In the genomic region with DNA sequence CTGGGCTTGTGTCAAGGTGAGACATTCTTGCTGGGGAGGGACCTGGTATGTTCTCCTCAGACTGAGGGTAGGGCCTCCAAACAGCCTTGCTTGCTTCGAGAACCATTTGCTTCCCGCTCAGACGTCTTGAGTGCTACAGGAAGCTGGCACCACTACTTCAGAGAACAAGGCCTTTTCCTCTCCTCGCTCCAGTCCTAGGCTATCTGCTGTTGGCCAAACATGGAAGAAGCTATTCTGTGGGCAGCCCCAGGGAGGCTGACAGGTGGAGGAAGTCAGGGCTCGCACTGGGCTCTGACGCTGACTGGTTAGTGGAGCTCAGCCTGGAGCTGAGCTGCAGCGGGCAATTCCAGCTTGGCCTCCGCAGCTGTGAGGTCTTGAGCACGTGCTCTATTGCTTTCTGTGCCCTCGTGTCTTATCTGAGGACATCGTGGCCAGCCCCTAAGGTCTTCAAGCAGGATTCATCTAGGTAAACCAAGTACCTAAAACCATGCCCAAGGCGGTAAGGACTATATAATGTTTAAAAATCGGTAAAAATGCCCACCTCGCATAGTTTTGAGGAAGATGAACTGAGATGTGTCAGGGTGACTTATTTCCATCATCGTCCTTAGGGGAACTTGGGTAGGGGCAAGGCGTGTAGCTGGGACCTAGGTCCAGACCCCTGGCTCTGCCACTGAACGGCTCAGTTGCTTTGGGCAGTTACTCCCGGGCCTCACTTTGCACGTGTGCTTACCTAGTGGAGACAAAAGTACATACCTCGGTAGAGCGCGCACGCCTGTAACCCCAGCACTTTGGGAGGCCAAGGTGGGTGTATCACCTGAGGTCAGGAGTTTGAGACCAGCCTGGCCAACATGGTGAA, we compare ENCODE assay signal across 8 cellular contexts. TPM values are rescaled to one million over a fixed set of nuclear protein-coding genes. Genes with fewer than 3 reads are reported as not detected.
DNase-seq lines count a peak whose midpoint lies in the region; ATAC-seq and TF ChIP-seq lines count a peak whose summit lies in the region.

No MANE protein-coding gene starts in this region.

- H3K27me3 Mint-ChIP-seq in CD4-positive, alpha-beta memory T cell: no peaks in the 10 kb centered on the region
- H3K27me3 Mint-ChIP-seq in activated CD4-positive, alpha-beta memory T cell treated with anti-CD3 and anti-CD28 coated beads for 36 hours: no peaks in the 10 kb centered on the region

- H3K36me3 ChIP-seq in CD4-positive, alpha-beta memory T cell (ENCODE audit: insufficient read depth, low read length): peaks cover 25% of the 10 kb centered on the region
- H3K36me3 ChIP-seq in Peyer's patch: peaks cover 0 to 33% (median 0%) of the 10 kb centered on the region in 3 donors

- no peak for TF ChIP-seq POLR2A in Peyer's patch (IDR thresholded peaks at IDR 0.05)

- peak overlapping the region; percentile 46 to 99 (median 86) for H3K27ac Mint-ChIP-seq in CD4-positive, alpha-beta memory T cell
- peak overlapping the region; percentile 100 for H3K27ac Mint-ChIP-seq in activated CD4-positive, alpha-beta memory T cell treated with anti-CD3 and anti-CD28 coated beads for 36 hours

- TF ChIP-seq CTCF in Peyer's patch (IDR thresholded peaks at IDR 0.05): no peak

- no peaks in the 10 kb centered on the region for H3K9me3 ChIP-seq in CD4-positive, alpha-beta memory T cell (ENCODE audit: control insufficient read depth in 1 of 2, low read length in 2 of 2)
- no peaks in the 10 kb centered on the region for H3K9me3 ChIP-seq in Peyer's patch

- H3K4me3 ChIP-seq in CD4-positive, alpha-beta memory T cell (ENCODE audit: low read length in 2 of 2): no peak overlapping the region
- H3K4me3 ChIP-seq in Peyer's patch: no peak overlapping the region

- peak overlapping the region; percentile 56 for H3K27ac ChIP-seq in CD4-positive, alpha-beta memory T cell (ENCODE audit: low read depth, low read length)
- H3K27ac ChIP-seq in Peyer's patch: peak overlapping the region in 2 of 4 donors; percentile 97 to 98

- H3K27me3 ChIP-seq in CD4-positive, alpha-beta memory T cell (ENCODE audit: insufficient read depth, low read length): no peaks in the 10 kb centered on the region
- no peaks in the 10 kb centered on the region for H3K27me3 ChIP-seq in Peyer's patch

- H3K9me3 Mint-ChIP-seq in CD4-positive, alpha-beta memory T cell: no peaks in the 10 kb centered on the region
- H3K9me3 Mint-ChIP-seq in activated CD4-positive, alpha-beta memory T cell treated with anti-CD3 and anti-CD28 coated beads for 36 hours: no peaks in the 10 kb centered on the region

- H3K4me1 Mint-ChIP-seq in CD4-positive, alpha-beta memory T cell: peaks cover 33 to 72% (median 56%) of the 10 kb centered on the region in 4 donors
- H3K4me1 Mint-ChIP-seq in activated CD4-positive, alpha-beta memory T cell treated with anti-CD3 and anti-CD28 coated beads for 36 hours (ENCODE audit: low read depth): peaks cover 58% of the 10 kb centered on the region

- CTCF ChIA-PET in CD4-positive, alpha-beta memory T cell (lab: Charles Lee; ENCODE audit: partially characterized antibody): interaction anchor here (1.0 to 8.0 kb wide), 27 partner anchors 9 to 220 kb away, joined by 3 to 162 read pairs (median 8); a partner anchor contains a TSS
- CTCF ChIA-PET in HEK293T (lab: Yijun Ruan, JAX): interaction anchor here (0.6 to 2.8 kb wide), 7 partner anchors 13 to 329 kb away, joined by 3 to 72 read pairs (median 6); a partner anchor contains a TSS
- CTCF ChIA-PET in activated CD4-positive, alpha-beta memory T cell treated with anti-CD3 and anti-CD28 coated beads for 36 hours (lab: Charles Lee): interaction anchor here (0.8 to 4.2 kb wide), 21 partner anchors 10 to 205 kb away, joined by 3 to 61 read pairs (median 4); a partner anchor contains a TSS

- no peak overlapping the region for H3K4me3 Mint-ChIP-seq in CD4-positive, alpha-beta memory T cell
- peak overlapping the region; percentile 96 for H3K4me3 Mint-ChIP-seq in activated CD4-positive, alpha-beta memory T cell treated with anti-CD3 and anti-CD28 coated beads for 36 hours

- H3K36me3 Mint-ChIP-seq in CD4-positive, alpha-beta memory T cell: peaks cover 22 to 60% of the 10 kb centered on the region in 2 donors
- peaks cover 47% of the 10 kb centered on the region for H3K36me3 Mint-ChIP-seq in activated CD4-positive, alpha-beta memory T cell treated with anti-CD3 and anti-CD28 coated beads for 36 hours

- peaks cover 76% of the 10 kb centered on the region for H3K4me1 ChIP-seq in CD4-positive, alpha-beta memory T cell (ENCODE audit: insufficient read depth, low read length)
- H3K4me1 ChIP-seq in Peyer's patch: peaks cover 0 to 66% (median 28%) of the 10 kb centered on the region in 4 donors

- POLR2A ChIA-PET in CD4-positive, alpha-beta memory T cell (lab: Charles Lee; ENCODE audit: partially characterized antibody): interaction anchor here (1.0 to 10.5 kb wide), 19 partner anchors 8 to 212 kb away, joined by 3 to 237 read pairs (median 6); a partner anchor contains a TSS
- POLR2A ChIA-PET in HEK293T (lab: Yijun Ruan, JAX): interaction anchor here (0.7 to 4.1 kb wide), 13 partner anchors 8 to 151 kb away, joined by 3 to 42 read pairs (median 3); a partner anchor contains a TSS
- POLR2A ChIA-PET in activated CD4-positive, alpha-beta memory T cell treated with anti-CD3 and anti-CD28 coated beads for 36 hours (lab: Charles Lee): interaction anchor here (0.6 to 6.3 kb wide), 15 partner anchors 11 to 151 kb away, joined by 3 to 54 read pairs (median 4); a partner anchor contains a TSS

- ATAC-seq in GM19035 (IDR thresholded peaks at IDR 0.05; ENCODE audit: unreplicated experiment) (no peak), GM21526 (IDR thresholded peaks at IDR 0.05; ENCODE audit: low FRiP score, unreplicated experiment) (no peak)

- DNase-seq in CD4-positive, alpha-beta memory T cell: no peak
- DNase-seq in HEK293T (ENCODE audit: extremely low spot score): peak; percentile 15
- no peak for DNase-seq in activated CD4-positive, alpha-beta memory T cell treated with anti-CD3 and anti-CD28 coated beads for 36 hours
- DNase-seq in kidney glomerular epithelial cell (lab: John Stamatoyannopoulos, UW): peak; percentile 18
- no peak for DNase-seq in Peyer's patch
- DNase-seq in DMS153 treated with DMSO at 0.1 percent for 48 hours (lab: John Stamatoyannopoulos, UW; ENCODE audit: unreplicated experiment): no peak

- intact Hi-C loops in CD4-positive, alpha-beta memory T cell (cut with micrococcal nuclease): loop anchor here (1.0 kb wide), 3 partner anchors 115 to 215 kb away; no protein-coding TSS in a partner anchor
- intact Hi-C loops in activated CD4-positive, alpha-beta memory T cell treated with anti-CD3 and anti-CD28 coated beads for 36 hours (cut with micrococcal nuclease): loop anchor here (1.0 kb wide), 1 partner anchor 115 kb away; no protein-coding TSS in a partner anchor

TF ChIP-seq in HEK293T, 16 proteins besides CTCF, POLR2A, EP300 and RAD21:
- TF ChIP-seq ELF4 (IDR thresholded peaks at IDR 0.05) (no peak), SUZ12 (IDR thresholded peaks at IDR 0.05) (no peak), L3MBTL2 (conservative IDR thresholded peaks at IDR 0.05) (no peak; the same call in 1 of the 2 replicates), FOXM1 (IDR thresholded peaks at IDR 0.05; ENCODE audit: borderline replicate concordance) (no peak), HDGF (IDR thresholded peaks at IDR 0.05; ENCODE audit: borderline replicate concordance) (no peak), LEF1 (IDR thresholded peaks at IDR 0.05; ENCODE audit: borderline replicate concordance) (no peak), FOXA1 (IDR thresholded peaks at IDR 0.05) (no peak), ZNF384 (IDR thresholded peaks at IDR 0.05) (no peak), BHLHE40 (IDR thresholded peaks at IDR 0.05; ENCODE audit: borderline replicate concordance) (no peak), FOXK2 (IDR thresholded peaks at IDR 0.05) (no peak)
- TF ChIP-seq, protein P1, sequence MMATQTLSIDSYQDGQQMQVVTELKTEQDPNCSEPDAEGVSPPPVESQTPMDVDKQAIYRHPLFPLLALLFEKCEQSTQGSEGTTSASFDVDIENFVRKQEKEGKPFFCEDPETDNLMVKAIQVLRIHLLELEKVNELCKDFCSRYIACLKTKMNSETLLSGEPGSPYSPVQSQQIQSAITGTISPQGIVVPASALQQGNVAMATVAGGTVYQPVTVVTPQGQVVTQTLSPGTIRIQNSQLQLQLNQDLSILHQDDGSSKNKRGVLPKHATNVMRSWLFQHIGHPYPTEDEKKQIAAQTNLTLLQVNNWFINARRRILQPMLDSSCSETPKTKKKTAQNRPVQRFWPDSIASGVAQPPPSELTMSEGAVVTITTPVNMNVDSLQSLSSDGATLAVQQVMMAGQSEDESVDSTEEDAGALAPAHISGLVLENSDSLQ (IDR thresholded peaks at IDR 0.05): no peak

RNA-seq across cellular contexts. Expression of a gene that starts 4.3 kb away (rescaled TPM):
- 100 to 1,000 TPM; 474 to 495 TPM for total RNA-seq in CD4-positive, alpha-beta memory T cell
- polyA plus RNA-seq in CD4-positive, alpha-beta memory T cell: 1,000 to 10,000 TPM; 1,831 to 2,185 TPM
- total RNA-seq in activated CD4-positive, alpha-beta memory T cell treated with anti-CD3 and anti-CD28 coated beads for 36 hours: 1,000 to 10,000 TPM; 5,823 to 5,836 TPM
- 1,000 to 10,000 TPM; 1,939 to 3,624 (median 2,830) TPM for total RNA-seq in Peyer's patch

RNA-seq across cellular contexts. Expression of a gene that starts 17.2 kb away (rescaled TPM):
- 10 to 100 TPM; 58.7 to 60.4 TPM for total RNA-seq in CD4-positive, alpha-beta memory T cell
- polyA plus RNA-seq in CD4-positive, alpha-beta memory T cell: 10 to 100 TPM in 1 of 2 donors, 1 to 10 TPM in 1; 3.7 to 12.5 TPM
- 10 to 100 TPM; 10.9 to 12.4 TPM for total RNA-seq in activated CD4-positive, alpha-beta memory T cell treated with anti-CD3 and anti-CD28 coated beads for 36 hours
- total RNA-seq in Peyer's patch: 10 to 100 TPM in 2 of 4 donors, 1 to 10 TPM in 2; 7.8 to 50.3 (median 9.5) TPM

RNA-seq across cellular contexts. Expression of a gene that starts 29.4 kb away (rescaled TPM):
- 10 to 100 TPM; 87.6 to 87.7 TPM for total RNA-seq in CD4-positive, alpha-beta memory T cell
- 10 to 100 TPM; 15.5 to 43.2 TPM for polyA plus RNA-seq in CD4-positive, alpha-beta memory T cell
- total RNA-seq in activated CD4-positive, alpha-beta memory T cell treated with anti-CD3 and anti-CD28 coated beads for 36 hours: 10 to 100 TPM; 74.9 to 82.2 TPM
- 100 to 1,000 TPM in 1 of 4 donors, 10 to 100 TPM in 3; 21.4 to 135 (median 43.6) TPM for total RNA-seq in Peyer's patch

RNA-seq across cellular contexts. Expression of a gene that starts 44.7 kb away (rescaled TPM):
- total RNA-seq in CD4-positive, alpha-beta memory T cell: 10 to 100 TPM; 38.1 to 39.8 TPM
- 10 to 100 TPM; 15.7 to 29.0 TPM for polyA plus RNA-seq in CD4-positive, alpha-beta memory T cell
- total RNA-seq in activated CD4-positive, alpha-beta memory T cell treated with anti-CD3 and anti-CD28 coated beads for 36 hours: 100 to 1,000 TPM; 192 to 196 TPM
- 10 to 100 TPM; 26.1 to 86.6 (median 32.7) TPM for total RNA-seq in Peyer's patch

RNA-seq across cellular contexts. Expression of a gene that starts 45.6 kb away (rescaled TPM):
- total RNA-seq in CD4-positive, alpha-beta memory T cell: 10 to 100 TPM; 85.1 to 89.2 TPM
- 100 to 1,000 TPM; 199 to 205 TPM for polyA plus RNA-seq in CD4-positive, alpha-beta memory T cell
- 100 to 1,000 TPM; 289 to 312 TPM for total RNA-seq in activated CD4-positive, alpha-beta memory T cell treated with anti-CD3 and anti-CD28 coated beads for 36 hours
- total RNA-seq in Peyer's patch: 10 to 100 TPM; 23.5 to 71.8 (median 61.6) TPM

Comparison
In these comparisons a context has a peak if more than half of its experiments do, and no peak if none do; other contexts are left out.
1. DNase-seq: peak in HEK293T (single experiment) and kidney glomerular epithelial cell (single experiment); none in CD4-positive, alpha-beta memory T cell (0 of 5), activated CD4-positive, alpha-beta memory T cell treated with anti-CD3 and anti-CD28 coated beads for 36 hours (single experiment), Peyer's patch (0 of 3) and DMS153 treated with DMSO at 0.1 percent for 48 hours (single experiment).